24 cellular contexts compared by ENCODE assay signal in the genomic region with DNA sequence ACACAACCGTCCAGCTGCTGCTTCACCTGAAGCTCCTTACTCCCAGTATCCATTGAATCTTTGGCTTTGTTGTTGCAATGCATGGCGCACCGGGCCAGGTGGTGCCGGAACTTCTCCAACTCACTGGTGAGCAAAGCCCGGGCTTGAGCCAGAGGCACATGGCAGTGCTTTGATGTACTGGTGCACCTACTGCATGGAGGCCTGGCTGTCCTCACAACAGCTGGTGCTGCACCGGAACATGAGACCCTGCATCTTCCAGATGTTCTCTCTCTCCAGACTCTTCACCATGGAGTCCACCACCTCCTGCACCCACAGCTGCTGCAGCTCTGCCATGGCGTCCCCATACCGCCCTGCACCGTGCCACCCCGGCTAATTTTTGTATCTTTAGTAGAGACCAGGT. TPM values are rescaled to one million over a fixed set of nuclear protein-coding genes. Genes with fewer than 3 reads are reported as not detected.
DNase-seq lines count a peak whose midpoint lies in the region; ATAC-seq and TF ChIP-seq lines count a peak whose summit lies in the region.
"Had no signal": no experiment of that assay in that cellular context is flagged by ENCODE, and none has a peak within 500 bp of the region (broad histone marks: within the 10 kb centered on the region; RNA-seq: fewer than 3 reads in every experiment).

No MANE protein-coding gene starts in this region.

- TF ChIP-seq CTCF in RWPE1 (conservative IDR thresholded peaks at IDR 0.05; ENCODE audit: low read depth) (no peak), osteocyte (IDR thresholded peaks at IDR 0.05) (no peak)

- peak overlapping the region; percentile 81 to 94 for H3K4me3 Mint-ChIP-seq in activated T-cell treated with anti-CD3 and anti-CD28 coated beads, Interleukin-2, amount 50 U/mL, for 72 hours
- H3K4me3 Mint-ChIP-seq in osteocyte (ENCODE audit: unreplicated experiment): no peak overlapping the region
- H3K4me3 Mint-ChIP-seq: memory B cell; stimulated activated memory B cell treated with anti-CD40 and anti-IgM and Interleukin-4, amounts not matched to agents 10 μg/mL and 1 μg/mL and 100 μg/mL, for 72 hours had no signal

- peaks cover 9 to 16% of the 10 kb centered on the region in 2 donors for H3K36me3 Mint-ChIP-seq in activated T-cell treated with anti-CD3 and anti-CD28 coated beads, Interleukin-2, amount 50 U/mL, for 72 hours (ENCODE audit: insufficient read depth in 2 of 2)
- peaks cover 7 to 17% of the 10 kb centered on the region in 2 donors for H3K36me3 Mint-ChIP-seq in activated naive CD4-positive, alpha-beta T cell treated with anti-CD3 and anti-CD28 coated beads, Interleukin-2, amount 50 U/mL, for 72 hours
- peaks cover 30% of the 10 kb centered on the region for H3K36me3 Mint-ChIP-seq in osteocyte (ENCODE audit: unreplicated experiment)

- H3K4me1 Mint-ChIP-seq in activated T-cell treated with anti-CD3 and anti-CD28 coated beads, Interleukin-2, amount 50 U/mL, for 72 hours (ENCODE audit: low read depth): peaks cover 32% of the 10 kb centered on the region
- H3K4me1 Mint-ChIP-seq in osteocyte (ENCODE audit: unreplicated experiment): no peaks in the 10 kb centered on the region
- H3K4me1 Mint-ChIP-seq: memory B cell; stimulated activated memory B cell treated with anti-CD40 and anti-IgM and Interleukin-4, amounts not matched to agents 10 μg/mL and 1 μg/mL and 100 μg/mL, for 72 hours had no signal

- peak in 1 of 2 donors; percentile 15 for DNase-seq in activated T-cell treated with anti-CD3 and anti-CD28 coated beads, Interleukin-2, amount 50 U/mL, for 72 hours
- DNase-seq in activated T-cell treated with anti-CD3 and anti-CD28 coated beads for 4 hours: no peak
- DNase-seq in RWPE1 (ENCODE audit: low spot score): no peak
- DNase-seq in activated naive CD4-positive, alpha-beta T cell treated with anti-CD3 and anti-CD28 coated beads, Interleukin-2, amount 50 U/mL, for 72 hours (ENCODE audit: low spot score in 2 of 2): no peak
- peak; percentile 82 for DNase-seq in osteocyte (ENCODE audit: extremely low spot score, unreplicated experiment)
- DNase-seq: amygdala, colonic mucosa, esophagus squamous epithelium, IMR-90, left cardiac atrium, NCI-H1048, NCI-H187 treated with DMSO at 0.1 percent for 48 hours, NCI-H526, SIG-M5, SW 1271 had no signal

- POLR2A ChIA-PET in RWPE1 (lab: Yijun Ruan, JAX; ENCODE audit: low non-redundant PET): no interaction called here

- H3K9me3 Mint-ChIP-seq in activated T-cell treated with anti-CD3 and anti-CD28 coated beads, Interleukin-2, amount 50 U/mL, for 72 hours: no peaks in the 10 kb centered on the region
- no peaks in the 10 kb centered on the region for H3K9me3 Mint-ChIP-seq in activated naive CD4-positive, alpha-beta T cell treated with anti-CD3 and anti-CD28 coated beads, Interleukin-2, amount 50 U/mL, for 72 hours
- H3K9me3 Mint-ChIP-seq in osteocyte (ENCODE audit: unreplicated experiment): no peaks in the 10 kb centered on the region
- H3K9me3 Mint-ChIP-seq: memory B cell; stimulated activated memory B cell treated with anti-CD40 and anti-IgM and Interleukin-4, amounts not matched to agents 10 μg/mL and 1 μg/mL and 100 μg/mL, for 72 hours had no signal

- H3K27ac ChIP-seq in RWPE1: 0 out of 2 replicates have a peak overlapping the region, but pooled peaks have one; percentile 17
- H3K27ac ChIP-seq: BLaER1 treated with 17β-estradiol and CSF1 and Interleukin-3, amounts not matched to agents 10 nM and 100 nM; breast epithelium; colonic mucosa; esophagus squamous epithelium; thoracic aorta; vagina had no signal

- H3K27ac Mint-ChIP-seq in activated T-cell treated with anti-CD3 and anti-CD28 coated beads, Interleukin-2, amount 50 U/mL, for 72 hours: peak overlapping the region; percentile 100
- peak overlapping the region; percentile 79 to 99 for H3K27ac Mint-ChIP-seq in activated naive CD4-positive, alpha-beta T cell treated with anti-CD3 and anti-CD28 coated beads, Interleukin-2, amount 50 U/mL, for 72 hours
- H3K27ac Mint-ChIP-seq in osteocyte (ENCODE audit: unreplicated experiment): no peak overlapping the region
- H3K27ac Mint-ChIP-seq: memory B cell had no signal

- ATAC-seq in activated T-cell treated with anti-CD3 and anti-CD28 coated beads, Interleukin-2, amount 50 U/mL, for 72 hours (replicated peaks in 1 of 2): peak in 1 of 2 donors; percentile 3
- ATAC-seq in activated naive CD4-positive, alpha-beta T cell treated with anti-CD3 and anti-CD28 coated beads, Interleukin-2, amount 50 U/mL, for 72 hours: no peak
- ATAC-seq in HG03135 (IDR thresholded peaks at IDR 0.05; ENCODE audit: unreplicated experiment) (no peak), HG03520 (IDR thresholded peaks at IDR 0.05; ENCODE audit: unreplicated experiment) (no peak), GM21723 (IDR thresholded peaks at IDR 0.05; ENCODE audit: unreplicated experiment) (no peak)
- ATAC-seq: left cardiac atrium; stimulated activated memory B cell treated with anti-CD40 and anti-IgM and Interleukin-4, amounts not matched to agents 10 μg/mL and 1 μg/mL and 100 μg/mL, for 72 hours had no signal

- CTCF ChIA-PET in RWPE1 (lab: Yijun Ruan, JAX): interaction anchor here (0.5 to 2.2 kb wide), 4 partner anchors 10 to 184 kb away, joined by 3 to 18 read pairs (median 3); a partner anchor contains a TSS

- no peaks in the 10 kb centered on the region for H3K27me3 Mint-ChIP-seq in activated T-cell treated with anti-CD3 and anti-CD28 coated beads, Interleukin-2, amount 50 U/mL, for 72 hours (ENCODE audit: low read depth)
- no peaks in the 10 kb centered on the region for H3K27me3 Mint-ChIP-seq in osteocyte (ENCODE audit: unreplicated experiment)
- H3K27me3 Mint-ChIP-seq: memory B cell; stimulated activated memory B cell treated with anti-CD40 and anti-IgM and Interleukin-4, amounts not matched to agents 10 μg/mL and 1 μg/mL and 100 μg/mL, for 72 hours had no signal

RNA-seq across cellular contexts. Expression of a gene that starts 10.2 kb away (rescaled TPM):
- total RNA-seq in activated T-cell treated with anti-CD3 and anti-CD28 coated beads, Interleukin-2, amount 50 U/mL, for 72 hours: 10 to 100 TPM; 32.7 to 35.1 TPM
- total RNA-seq in activated naive CD4-positive, alpha-beta T cell treated with anti-CD3 and anti-CD28 coated beads, Interleukin-2, amount 50 U/mL, for 72 hours: 10 to 100 TPM; 10.1 to 27.3 TPM
- 20.9 and 23.8 TPM in 2 replicates for total RNA-seq in osteocyte

RNA-seq across cellular contexts. Expression of a gene that starts 11.4 kb away (rescaled TPM):
- total RNA-seq in activated T-cell treated with anti-CD3 and anti-CD28 coated beads, Interleukin-2, amount 50 U/mL, for 72 hours: 10 to 100 TPM; 34.9 to 46.8 TPM
- total RNA-seq in activated naive CD4-positive, alpha-beta T cell treated with anti-CD3 and anti-CD28 coated beads, Interleukin-2, amount 50 U/mL, for 72 hours: 10 to 100 TPM; 28.3 to 54.2 TPM
- total RNA-seq in osteocyte: 41.0 and 41.7 TPM in 2 replicates
